ENCODE assay signal across 2 cellular contexts in the genomic region with DNA sequence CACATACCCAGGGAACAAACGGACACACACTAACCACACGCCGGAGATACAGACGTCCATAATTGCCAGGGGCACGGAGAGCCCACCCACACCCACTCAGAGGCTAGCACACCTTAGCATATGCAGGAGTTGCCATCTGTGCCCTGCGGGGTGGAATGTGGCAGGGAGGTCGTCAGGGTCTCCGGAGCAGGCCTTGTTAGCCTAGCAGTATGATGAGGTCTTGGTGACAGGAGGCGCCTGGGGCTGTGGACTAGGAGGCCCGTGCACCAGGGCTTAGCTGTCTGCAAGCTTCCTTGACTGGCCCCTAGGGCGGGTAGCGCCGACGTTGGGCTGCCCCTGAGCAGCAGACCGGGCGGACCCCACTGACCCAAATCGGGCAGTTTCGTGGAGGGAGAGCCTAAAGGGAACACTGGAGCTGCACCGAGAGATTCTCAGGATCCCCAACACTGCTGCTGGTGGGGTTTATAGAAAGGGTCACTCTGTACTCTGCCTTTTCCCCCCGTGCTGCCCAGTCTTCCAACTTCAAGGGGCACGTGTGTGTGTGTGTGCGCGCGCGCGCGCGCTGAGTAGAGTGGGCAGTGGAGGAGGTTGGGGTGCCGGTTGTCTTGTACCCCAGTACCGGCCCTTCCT.
A peak's percentile ranks its signal among the peaks of the same experiment; 100 is the strongest.
TF ChIP-seq lines count a peak whose summit lies in the region.

No MANE protein-coding gene starts in this region.

TF ChIP-seq in K562, 482 proteins besides CTCF, POLR2A, EP300 and RAD21:
- 0 out of 2 replicates have a peak, but pooled peaks have one; percentile 14 for TF ChIP-seq ZBTB1 (CRISPR knock-in tag; IDR thresholded peaks at IDR 0.05; ENCODE audit: borderline replicate concordance, low read depth)
- no peak for TF ChIP-seq MAZ (CRISPR knock-in tag; conservative IDR thresholded peaks at IDR 0.05 in 1 of 2, IDR thresholded peaks at IDR 0.05 in 1 of 2)

TF ChIP-seq in neural cell, 6 proteins besides CTCF, POLR2A, EP300 and RAD21:
- TF ChIP-seq MXI1 (conservative IDR thresholded peaks at IDR 0.05; ENCODE audit: poor library complexity, severe bottlenecking) = no peak
- TF ChIP-seq, protein P1, sequence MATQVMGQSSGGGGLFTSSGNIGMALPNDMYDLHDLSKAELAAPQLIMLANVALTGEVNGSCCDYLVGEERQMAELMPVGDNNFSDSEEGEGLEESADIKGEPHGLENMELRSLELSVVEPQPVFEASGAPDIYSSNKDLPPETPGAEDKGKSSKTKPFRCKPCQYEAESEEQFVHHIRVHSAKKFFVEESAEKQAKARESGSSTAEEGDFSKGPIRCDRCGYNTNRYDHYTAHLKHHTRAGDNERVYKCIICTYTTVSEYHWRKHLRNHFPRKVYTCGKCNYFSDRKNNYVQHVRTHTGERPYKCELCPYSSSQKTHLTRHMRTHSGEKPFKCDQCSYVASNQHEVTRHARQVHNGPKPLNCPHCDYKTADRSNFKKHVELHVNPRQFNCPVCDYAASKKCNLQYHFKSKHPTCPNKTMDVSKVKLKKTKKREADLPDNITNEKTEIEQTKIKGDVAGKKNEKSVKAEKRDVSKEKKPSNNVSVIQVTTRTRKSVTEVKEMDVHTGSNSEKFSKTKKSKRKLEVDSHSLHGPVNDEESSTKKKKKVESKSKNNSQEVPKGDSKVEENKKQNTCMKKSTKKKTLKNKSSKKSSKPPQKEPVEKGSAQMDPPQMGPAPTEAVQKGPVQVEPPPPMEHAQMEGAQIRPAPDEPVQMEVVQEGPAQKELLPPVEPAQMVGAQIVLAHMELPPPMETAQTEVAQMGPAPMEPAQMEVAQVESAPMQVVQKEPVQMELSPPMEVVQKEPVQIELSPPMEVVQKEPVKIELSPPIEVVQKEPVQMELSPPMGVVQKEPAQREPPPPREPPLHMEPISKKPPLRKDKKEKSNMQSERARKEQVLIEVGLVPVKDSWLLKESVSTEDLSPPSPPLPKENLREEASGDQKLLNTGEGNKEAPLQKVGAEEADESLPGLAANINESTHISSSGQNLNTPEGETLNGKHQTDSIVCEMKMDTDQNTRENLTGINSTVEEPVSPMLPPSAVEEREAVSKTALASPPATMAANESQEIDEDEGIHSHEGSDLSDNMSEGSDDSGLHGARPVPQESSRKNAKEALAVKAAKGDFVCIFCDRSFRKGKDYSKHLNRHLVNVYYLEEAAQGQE (IDR thresholded peaks at IDR 0.05; ENCODE audit: borderline replicate concordance) = no peak
- TF ChIP-seq TAF1 (IDR thresholded peaks at IDR 0.05; ENCODE audit: low read depth) = no peak
- no peak for TF ChIP-seq EZH2 (IDR thresholded peaks at IDR 0.05; ENCODE audit: borderline replicate concordance, insufficient read depth, low read length, poor library complexity, severe bottlenecking)
- no peak for TF ChIP-seq POLR2AphosphoS5 (IDR thresholded peaks at IDR 0.05)
- TF ChIP-seq SMC3 (conservative IDR thresholded peaks at IDR 0.05; ENCODE audit: poor library complexity) = no peak
